In the genomic region with DNA sequence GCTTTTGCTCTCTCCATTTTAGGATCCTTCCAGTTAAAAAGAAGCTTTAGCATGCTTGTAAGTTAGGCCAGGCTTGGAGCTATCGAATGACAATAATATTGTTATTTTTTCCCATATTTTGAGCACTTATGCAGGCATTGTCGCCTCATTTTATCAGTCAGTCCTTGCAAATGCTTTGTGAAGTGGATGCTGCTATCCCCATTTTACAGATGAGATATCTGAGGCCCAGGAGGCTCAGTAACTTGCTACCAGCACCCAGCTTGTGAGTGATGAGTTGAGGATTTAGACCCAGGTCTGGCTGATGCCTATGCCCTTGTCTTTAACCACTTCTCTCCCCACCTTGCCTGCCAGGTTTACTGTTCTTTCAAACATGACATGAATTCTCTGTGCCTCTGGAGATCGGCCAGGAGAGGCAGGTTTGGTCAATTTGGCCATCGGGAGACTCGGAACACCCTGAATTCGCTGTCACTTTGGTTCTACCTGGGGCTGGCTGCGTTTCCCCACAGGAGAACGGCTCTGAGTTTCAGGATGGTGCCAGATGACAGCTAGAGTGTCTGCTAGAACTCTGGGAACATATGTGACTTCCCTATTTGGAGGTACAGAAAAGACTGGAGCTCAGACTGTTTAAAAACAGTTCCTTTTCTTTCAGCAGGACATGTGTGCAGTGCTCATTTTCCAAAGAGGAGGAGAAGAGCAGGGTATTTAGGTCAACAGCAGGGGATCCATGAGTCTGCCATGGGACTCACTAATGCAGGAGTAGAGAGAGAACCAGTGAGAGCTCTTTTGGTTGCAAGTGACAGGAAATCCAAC, we compare ENCODE assay signal across 26 cellular contexts. TPM values are rescaled to one million over a fixed set of nuclear protein-coding genes. Genes with fewer than 3 reads are reported as not detected.
DNase-seq lines count a peak whose midpoint lies in the region; ATAC-seq, FAIRE-seq and TF ChIP-seq lines count a peak whose summit lies in the region.
"Had no signal": no experiment of that assay in that cellular context is flagged by ENCODE, and none has a peak within 500 bp of the region (broad histone marks: within the 10 kb centered on the region; RNA-seq: fewer than 3 reads in every experiment).

No MANE protein-coding gene starts in this region.

- no peak for TF ChIP-seq POLR2A in K562 (conservative IDR thresholded peaks at IDR 0.05)

- no peak for TF ChIP-seq CTCF in right atrium auricular region (IDR thresholded peaks at IDR 0.05)
- no peak for TF ChIP-seq CTCF in K562 (IDR thresholded peaks at IDR 0.05 in 2 of 3, conservative IDR thresholded peaks at IDR 0.05 in 1 of 3; ENCODE audit: insufficient read depth in 2 of 3, low read depth in 1 of 3, low read length in 3 of 3)
- no peak for TF ChIP-seq CTCF in upper lobe of right lung (IDR thresholded peaks at IDR 0.05)

- peaks cover 7% of the 10 kb centered on the region for H3K4me1 Mint-ChIP-seq in activated CD8-positive, alpha-beta T cell treated with anti-CD3 and anti-CD28 coated beads, Interleukin-2, amount 10 ng/mL, durations not matched to agents 7 days and 5 days (ENCODE audit: low read depth)

- no TSS peak for BruUV-seq in K562 (replicated peaks; lab: Mats Ljungman, UMichigan)

- H3K4me1 ChIP-seq in right atrium auricular region (no peaks in the 10 kb centered on the region), K562 (replicated peaks in 1 of 2; ENCODE audit: control insufficient read depth in 2 of 2, insufficient read depth in 2 of 2, low read length in 2 of 2) (no peaks in the 10 kb centered on the region; a peak in 1 of 5 replicates), upper lobe of right lung (no peaks in the 10 kb centered on the region)
- H3K4me1 ChIP-seq: uterus had no signal

- H3K27me3 ChIP-seq in right atrium auricular region (no peaks in the 10 kb centered on the region), K562 (ENCODE audit: control insufficient read depth in 2 of 2, insufficient read depth in 2 of 2, low read length in 2 of 2) (no peaks in the 10 kb centered on the region; a peak in 1 of 5 replicates), upper lobe of right lung (no peaks in the 10 kb centered on the region)
- H3K27me3 ChIP-seq: BLaER1, heart right ventricle, uterus had no signal

- H3K4me3 ChIP-seq in right atrium auricular region (no peak overlapping the region), K562 (no peak overlapping the region), upper lobe of right lung (no peak overlapping the region)
- H3K4me3 ChIP-seq: BLaER1, heart right ventricle, lung, SK-N-MC, uterus had no signal

- H3K36me3 ChIP-seq in right atrium auricular region: no peaks in the 10 kb centered on the region
- H3K36me3 ChIP-seq in K562 (ENCODE audit: control insufficient read depth, insufficient read depth, low read length): no peaks in the 10 kb centered on the region
- H3K36me3 ChIP-seq in upper lobe of right lung: no peaks in the 10 kb centered on the region
- H3K36me3 ChIP-seq: BLaER1, heart right ventricle, uterus had no signal

- CTCF ChIA-PET in K562 (lab: Yijun Ruan, JAX; ENCODE audit: low intra/inter-chr PET ratio): no interaction called here
- CTCF ChIA-PET in activated CD8-positive, alpha-beta T cell treated with anti-CD3 and anti-CD28 coated beads, Interleukin-2, amount 10 ng/mL, durations not matched to agents 7 days and 5 days (lab: Charles Lee): interaction anchor here (1.0 to 1.4 kb wide), 6 partner anchors 9 to 1033 kb away, joined by 3 to 4 read pairs (median 3); a partner anchor contains a TSS

- intact Hi-C loops in Right ventricle myocardium inferior (cut with DNase I) (no loop called here), K562 (cut with micrococcal nuclease) (no loop called here), upper lobe of right lung (cut with DNase I) (no loop called here)

- POLR2A ChIA-PET in K562 (lab: Yijun Ruan, JAX): interaction anchor here (0.7 to 1.1 kb wide), 5 partner anchors 11 to 41 kb away, joined by 3 to 4 read pairs (median 4); no protein-coding TSS in a partner anchor
- POLR2A ChIA-PET in activated CD8-positive, alpha-beta T cell treated with anti-CD3 and anti-CD28 coated beads, Interleukin-2, amount 10 ng/mL, durations not matched to agents 7 days and 5 days (lab: Charles Lee): no interaction called here

- no peak overlapping the region for H3K27ac Mint-ChIP-seq in activated CD8-positive, alpha-beta T cell treated with anti-CD3 and anti-CD28 coated beads, Interleukin-2, amount 10 ng/mL, durations not matched to agents 7 days and 5 days
- H3K27ac Mint-ChIP-seq: activated CD8-positive, alpha-beta T cell treated with anti-CD3 and anti-CD28 coated beads for 36 hours; activated naive CD8-positive, alpha-beta T cell; activated T-cell treated with anti-CD3 and anti-CD28 coated beads, Interleukin-2, amount 50 U/mL, for 24 hours had no signal

- peak overlapping the region; percentile 65 for H2AFZ ChIP-seq in K562 (ENCODE audit: low read depth, low read length)

- no peak for DNase-seq in Right ventricle myocardium inferior (ENCODE audit: missing footprints)
- no peak for DNase-seq in right atrium auricular region (ENCODE audit: low spot score)
- DNase-seq in K562 (ENCODE audit: extremely low read depth in 1 of 4, low spot score in 3 of 4): no peak
- peak; percentile 38 for DNase-seq in medulla oblongata (ENCODE audit: extremely low spot score)
- DNase-seq in upper lobe of right lung: no peak
- no peak for DNase-seq in activated CD8-positive, alpha-beta T cell treated with anti-CD3 and anti-CD28 coated beads, Interleukin-2, amount 10 ng/mL, durations not matched to agents 7 days and 5 days
- DNase-seq in HuH-7 (ENCODE audit: low spot score): no peak
- DNase-seq: activated CD4-positive, CD25-positive, alpha-beta regulatory T cell; activated CD8-positive, alpha-beta T cell treated with anti-CD3 and anti-CD28 coated beads for 36 hours; activated T-cell treated with anti-CD3 and anti-CD28 coated beads, Interleukin-2, amount 50 U/mL, for 24 hours; heart right ventricle; IMR-90; MM.1S; NCI-H187 treated with DMSO at 0.1 percent for 48 hours; NCI-H345; occipital lobe; stimulated activated CD4-positive, alpha-beta T cell treated with anti-CD3 and anti-CD28 coated beads, Interleukin-15, amount 100 ng/mL, for 24 hours; T1000; uterus had no signal

- peaks cover 3% of the 10 kb centered on the region for H3K27me3 Mint-ChIP-seq in activated CD8-positive, alpha-beta T cell treated with anti-CD3 and anti-CD28 coated beads, Interleukin-2, amount 10 ng/mL, durations not matched to agents 7 days and 5 days (ENCODE audit: low read depth)
- H3K27me3 Mint-ChIP-seq: activated CD8-positive, alpha-beta T cell treated with anti-CD3 and anti-CD28 coated beads for 36 hours; activated naive CD8-positive, alpha-beta T cell; activated T-cell treated with anti-CD3 and anti-CD28 coated beads, Interleukin-2, amount 50 U/mL, for 24 hours had no signal

- no peak for TF ChIP-seq RAD21 in K562 (CRISPR knock-in tag; conservative IDR thresholded peaks at IDR 0.05 in 1 of 2, IDR thresholded peaks at IDR 0.05 in 1 of 2)

- H3K9me3 Mint-ChIP-seq in activated CD8-positive, alpha-beta T cell treated with anti-CD3 and anti-CD28 coated beads, Interleukin-2, amount 10 ng/mL, durations not matched to agents 7 days and 5 days (ENCODE audit: insufficient read depth): no peaks in the 10 kb centered on the region
- H3K9me3 Mint-ChIP-seq: activated CD8-positive, alpha-beta T cell treated with anti-CD3 and anti-CD28 coated beads for 36 hours; activated T-cell treated with anti-CD3 and anti-CD28 coated beads, Interleukin-2, amount 50 U/mL, for 24 hours had no signal

- H3K4me2 ChIP-seq in K562 (ENCODE audit: insufficient read depth, low read length): no peak overlapping the region; the same call in 1 of the 2 replicates

- H4K20me1 ChIP-seq in K562 (replicated peaks; ENCODE audit: control insufficient read depth, insufficient read depth, low read length): no peaks in the 10 kb centered on the region
- H4K20me1 ChIP-seq: BLaER1 had no signal

- no peak for TF ChIP-seq EP300 in K562 (IDR thresholded peaks at IDR 0.05; ENCODE audit: low read length)

- no peaks in the 10 kb centered on the region for H3K9me3 ChIP-seq in right atrium auricular region
- no peaks in the 10 kb centered on the region for H3K9me3 ChIP-seq in K562 (replicated peaks; ENCODE audit: control insufficient read depth, insufficient read depth, low read depth, low read length)
- H3K9me3 ChIP-seq in upper lobe of right lung: no peaks in the 10 kb centered on the region
- H3K9me3 ChIP-seq: heart right ventricle, uterus had no signal

- no peak for FAIRE-seq in K562 (lab: Jason Lieb, UNC)
- FAIRE-seq: colon, GM18507 had no signal

- no peaks in the 10 kb centered on the region for H3K9me1 ChIP-seq in K562 (ENCODE audit: control insufficient read depth, insufficient read depth, low read length)

- WGBS in K562 (ENCODE audit: insufficient coverage, low coverage, missing lambda C conversion rate): 19% methylated on average over 8 of the region's 8 CpGs

- H3K79me2 ChIP-seq in K562 (ENCODE audit: control insufficient read depth, insufficient read depth, low read length): no peaks in the 10 kb centered on the region

- ATAC-seq in Right ventricle myocardium inferior (peak; percentile 60), K562 (no peak), upper lobe of right lung (peak; percentile 52), HG03097 (IDR thresholded peaks at IDR 0.05; ENCODE audit: low FRiP score, unreplicated experiment) (no peak)
- ATAC-seq in activated CD8-positive, alpha-beta T cell treated with anti-CD3 and anti-CD28 coated beads, Interleukin-2, amount 10 ng/mL, durations not matched to agents 7 days and 5 days: no peak
- ATAC-seq: activated CD8-positive, alpha-beta T cell treated with anti-CD3 and anti-CD28 coated beads for 36 hours had no signal

- H3K4me3 Mint-ChIP-seq in activated CD8-positive, alpha-beta T cell treated with anti-CD3 and anti-CD28 coated beads, Interleukin-2, amount 10 ng/mL, durations not matched to agents 7 days and 5 days: no peak overlapping the region
- H3K4me3 Mint-ChIP-seq: activated CD8-positive, alpha-beta T cell treated with anti-CD3 and anti-CD28 coated beads for 36 hours; activated naive CD8-positive, alpha-beta T cell; activated T-cell treated with anti-CD3 and anti-CD28 coated beads, Interleukin-2, amount 50 U/mL, for 24 hours had no signal

- H3K27ac ChIP-seq in right atrium auricular region (no peak overlapping the region), K562 (ENCODE audit: extremely low read depth, low read depth, low read length) (no peak overlapping the region), upper lobe of right lung (peak overlapping the region; percentile 53)
- H3K27ac ChIP-seq: BLaER1, SK-N-MC, uterus had no signal

- H3K9ac ChIP-seq in K562 (ENCODE audit: insufficient read depth in 1 of 2, low read depth in 2 of 2, low read length in 2 of 2): peak overlapping the region in 1 of 2 experiments; percentile 59; a peak in 1 of 4 replicates
- H3K9ac ChIP-seq: BLaER1 had no signal

- no peaks in the 10 kb centered on the region for H3K36me3 Mint-ChIP-seq in activated CD8-positive, alpha-beta T cell treated with anti-CD3 and anti-CD28 coated beads, Interleukin-2, amount 10 ng/mL, durations not matched to agents 7 days and 5 days (ENCODE audit: low read depth)
- H3K36me3 Mint-ChIP-seq: activated naive CD8-positive, alpha-beta T cell had no signal

- in situ Hi-C loops in K562 (cut with MboI): no loop called here

RNA-seq across cellular contexts. Expression of a gene that starts 25.4 kb away (rescaled TPM):
- total RNA-seq in Right ventricle myocardium inferior: 5.4 TPM
- total RNA-seq in right atrium auricular region: 1 to 10 TPM; 3.4 to 5.2 TPM
- 2.3 and 8.1 TPM in 2 replicates for total RNA-seq in K562 (2011; cell fraction: chromatin; rRNA removed; ENCODE audit: low replicate concordance)
- 5.5 TPM in 2 replicates for total RNA-seq in K562 (2011; cell fraction: nucleolus; rRNA removed)
- 4.4 TPM in 2 replicates for total RNA-seq in K562 (2011; cell fraction: nucleoplasm; rRNA removed)
- total RNA-seq in K562 (2014; rRNA removed): 5.9 and 6.3 TPM in 2 replicates
- 2.8 and 5.2 TPM in 2 replicates for total RNA-seq in K562 (2014; rRNA removed; fragmentation: Illumina TruSeq; extraction: Trizol)
- total RNA-seq in K562 (2015; rRNA removed; fragmentation: Illumina TruSeq; extraction: Trizol): 6.0 and 6.2 TPM in 2 replicates
- 14.2 and 16.7 TPM in 2 replicates for total RNA-seq in K562 (2021)
- polyA plus RNA-seq in K562 (2011; rRNA removed): 2.0 and 2.5 TPM in 2 replicates
- polyA plus RNA-seq in K562 (2011; cell fraction: cytosol; rRNA removed): 3.7 and 4.2 TPM in 2 replicates
- polyA plus RNA-seq in K562 (2011; cell fraction: nucleus; rRNA removed): 3.1 and 6.2 TPM in 2 replicates
- 4.2 and 6.5 TPM in 2 replicates for polyA plus RNA-seq in K562 (2012)
- 4.6 and 8.0 TPM in 2 replicates for polyA plus RNA-seq in K562 (2014; fragmentation: Illumina TruSeq; extraction: Trizol)
- under 1 TPM; 0.56 to 0.63 TPM for polyA plus RNA-seq in K562 (2014; fragmentation: Nextera tagmentation; extraction: Ambion mirVana)
- 4.3 and 6.2 TPM in 2 replicates for polyA plus RNA-seq in K562 (2014; rRNA removed)
- 1.4 and 2.5 TPM in 2 replicates for polyA minus RNA-seq in K562 (2011; rRNA and poly(A)+ RNA removed)
- 7.5 and 8.4 TPM in 2 replicates for polyA minus RNA-seq in K562 (2011; cell fraction: cytosol; rRNA and poly(A)+ RNA removed)
- 2.2 and 3.3 TPM in 2 replicates for polyA minus RNA-seq in K562 (2011; cell fraction: nucleus; rRNA and poly(A)+ RNA removed)
- 47.9 TPM for total RNA-seq in upper lobe of right lung
- total RNA-seq in activated CD8-positive, alpha-beta T cell treated with anti-CD3 and anti-CD28 coated beads, Interleukin-2, amount 10 ng/mL, durations not matched to agents 7 days and 5 days: 10 to 100 TPM; 22.7 to 24.9 TPM

Comparison
In these comparisons a context has a peak if more than half of its experiments do, and no peak if none do; other contexts are left out.
1. ATAC-seq: peak in Right ventricle myocardium inferior (single experiment) and upper lobe of right lung (single experiment); none in K562 (single experiment), HG03097 (single experiment) and activated CD8-positive, alpha-beta T cell treated with anti-CD3 and anti-CD28 coated beads, Interleukin-2, amount 10 ng/mL, durations not matched to agents 7 days and 5 days (single experiment).